Comparison of ENCODE assay signal across 20 cellular contexts in the genomic region with DNA sequence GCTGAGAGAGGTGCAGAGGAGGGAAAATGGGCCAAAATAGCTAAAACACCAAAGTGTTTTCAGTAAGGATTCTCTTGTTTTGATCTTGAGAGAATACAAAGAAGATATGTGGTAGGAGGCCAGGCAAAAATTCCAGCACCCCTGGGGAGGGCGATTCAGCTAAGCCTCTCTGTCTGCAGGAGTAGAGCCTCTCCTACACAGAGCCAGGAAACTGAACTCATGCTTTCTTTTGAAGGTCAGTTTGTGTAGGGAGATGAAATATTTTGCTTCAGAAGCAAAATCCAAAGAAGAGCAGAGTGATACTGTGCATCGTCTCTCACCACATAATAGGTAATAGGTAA.
DNase-seq lines count a peak whose midpoint lies in the region; ATAC-seq and TF ChIP-seq lines count a peak whose summit lies in the region.
"Had no signal": no experiment of that assay in that cellular context is flagged by ENCODE, and none has a peak within 500 bp of the region (broad histone marks: within the 10 kb centered on the region; RNA-seq: fewer than 3 reads in every experiment).

No MANE protein-coding gene starts in this region.

- no peak overlapping the region for H2BK120ac ChIP-seq in H9 (ENCODE audit: low read depth, low read length, poor library complexity, severe bottlenecking)

- H3K36me3 Mint-ChIP-seq in H9 (ENCODE audit: insufficient read depth in 1 of 3, low read depth in 3 of 3): no peaks in the 10 kb centered on the region
- H3K36me3 Mint-ChIP-seq in stimulated activated naive B cell treated with anti-CD40 and anti-IgM and Interleukin-4, amounts not matched to agents 10 μg/mL and 1 μg/mL and 100 μg/mL, for 72 hours: no peaks in the 10 kb centered on the region
- H3K36me3 Mint-ChIP-seq: activated naive CD4-positive, alpha-beta T cell treated with anti-CD3 and anti-CD28 coated beads, Interleukin-2, amount 50 U/mL, for 72 hours; naive thymus-derived CD4-positive, alpha-beta T cell had no signal

- H3K4me1 ChIP-seq in BLaER1: peaks cover 45% of the 10 kb centered on the region
- H3K4me1 ChIP-seq in H9 (ENCODE audit: insufficient read depth, low read length): peaks cover 7% of the 10 kb centered on the region; the same call in 1 of the 2 replicates
- peaks cover 17% of the 10 kb centered on the region for H3K4me1 ChIP-seq in ectodermal cell (ENCODE audit: control insufficient read depth, insufficient read depth, low read length)
- peaks cover 5% of the 10 kb centered on the region for H3K4me1 ChIP-seq in mesodermal cell (ENCODE audit: control insufficient read depth, insufficient read depth, low read length, poor library complexity, severe bottlenecking)
- H3K4me1 ChIP-seq in body of pancreas: no peaks in the 10 kb centered on the region
- H3K4me1 ChIP-seq: sigmoid colon, vagina had no signal

- no peaks in the 10 kb centered on the region for H3K23me2 ChIP-seq in H9 (ENCODE audit: insufficient read length, low read depth, low read length, poor library complexity, severe bottlenecking)

- no peak overlapping the region for H4K5ac ChIP-seq in H9 (ENCODE audit: insufficient read length, low read depth, low read length)

- peak overlapping the region; percentile 2; the same call in 1 of the 2 replicates for H3K9ac ChIP-seq in BLaER1
- no peak overlapping the region for H3K9ac ChIP-seq in H9 (ENCODE audit: extremely low read depth, insufficient read length, low read length)

- H2BK15ac ChIP-seq in H9 (ENCODE audit: low read depth, low read length): no peak overlapping the region

- H2AFZ ChIP-seq in H9 (ENCODE audit: low read length): no peak overlapping the region

- H2BK12ac ChIP-seq in H9 (ENCODE audit: insufficient read length, low read depth, low read length): no peak overlapping the region

- TF ChIP-seq POLR2A in body of pancreas (IDR thresholded peaks at IDR 0.05): no peak

- no peak overlapping the region for H3T11ph ChIP-seq in H9 (ENCODE audit: low read length)

- H3K23ac ChIP-seq in H9 (ENCODE audit: insufficient read length, low read depth, low read length): no peak overlapping the region

- intact Hi-C loops in body of pancreas (cut with DNase I): no loop called here

- H3K14ac ChIP-seq in H9 (ENCODE audit: insufficient read depth, low read length): 0 out of 2 replicates have a peak overlapping the region, but pooled peaks have one; percentile 41

- H3K18ac ChIP-seq in H9 (ENCODE audit: insufficient read length, low read depth, low read length): no peak overlapping the region

- H3K36me3 ChIP-seq in BLaER1 (no peaks in the 10 kb centered on the region), ectodermal cell (ENCODE audit: control insufficient read depth, insufficient read depth, low read length) (no peaks in the 10 kb centered on the region), mesodermal cell (ENCODE audit: control insufficient read depth, insufficient read depth, low read length) (no peaks in the 10 kb centered on the region), body of pancreas (replicated peaks in 1 of 2; ENCODE audit: insufficient read depth in 1 of 2, low read depth in 2 of 2) (no peaks in the 10 kb centered on the region)
- H3K36me3 ChIP-seq: sigmoid colon, vagina had no signal

- H3K27ac Mint-ChIP-seq in H9: peak overlapping the region in 2 of 3 experiments; percentile 88 to 89; a peak in 4 of 7 replicates
- no peak overlapping the region for H3K27ac Mint-ChIP-seq in stimulated activated naive B cell treated with anti-CD40 and anti-IgM and Interleukin-4, amounts not matched to agents 10 μg/mL and 1 μg/mL and 100 μg/mL, for 72 hours
- H3K27ac Mint-ChIP-seq: activated T-cell treated with anti-CD3 and anti-CD28 coated beads, Interleukin-2, amount 50 U/mL, for 72 hours had no signal

- DNase-seq in H9: peak; percentile 64
- DNase-seq in NCI-H510A treated with DMSO at 0.1 percent for 48 hours (lab: John Stamatoyannopoulos, UW): no peak
- no peak for DNase-seq in stimulated activated naive B cell treated with anti-CD40 and anti-IgM and Interleukin-4, amounts not matched to agents 10 μg/mL and 1 μg/mL and 100 μg/mL, for 72 hours
- no peak for DNase-seq in body of pancreas
- DNase-seq: ACHN, kidney, MV-4-11, NCI-H187, posterior cingulate gyrus, sigmoid colon had no signal

- H2AK5ac ChIP-seq in H9 (ENCODE audit: insufficient read length, low read length): no peak overlapping the region

- TF ChIP-seq CTCF in H9 (conservative IDR thresholded peaks at IDR 0.05) (no peak), body of pancreas (IDR thresholded peaks at IDR 0.05) (no peak)

- no peaks in the 10 kb centered on the region for H4K20me1 ChIP-seq in BLaER1
- no peaks in the 10 kb centered on the region for H4K20me1 ChIP-seq in H9 (ENCODE audit: control insufficient read depth, insufficient read depth, insufficient read length)

- H3K9me3 ChIP-seq in BLaER1: 0 out of 2 replicates have a peak, but pooled peaks cover 2% of the 10 kb centered on the region
- H3K9me3 ChIP-seq in H9 (ENCODE audit: control insufficient read depth, low read depth, low read length): no peaks in the 10 kb centered on the region
- H3K9me3 ChIP-seq in ectodermal cell (ENCODE audit: control insufficient read depth, low read length): no peaks in the 10 kb centered on the region
- H3K9me3 ChIP-seq in mesodermal cell (ENCODE audit: control insufficient read depth, low read length): no peaks in the 10 kb centered on the region
- no peaks in the 10 kb centered on the region for H3K9me3 ChIP-seq in body of pancreas
- H3K9me3 ChIP-seq: sigmoid colon, vagina had no signal

- no peaks in the 10 kb centered on the region for H3K9me3 Mint-ChIP-seq in H9
- peaks cover 0 to 1% of the 10 kb centered on the region in 2 donors for H3K9me3 Mint-ChIP-seq in stimulated activated naive B cell treated with anti-CD40 and anti-IgM and Interleukin-4, amounts not matched to agents 10 μg/mL and 1 μg/mL and 100 μg/mL, for 72 hours
- H3K9me3 Mint-ChIP-seq: activated naive CD4-positive, alpha-beta T cell treated with anti-CD3 and anti-CD28 coated beads, Interleukin-2, amount 50 U/mL, for 72 hours had no signal

- no peaks in the 10 kb centered on the region for H3K27me3 Mint-ChIP-seq in H9 (ENCODE audit: low read depth)
- H3K27me3 Mint-ChIP-seq in stimulated activated naive B cell treated with anti-CD40 and anti-IgM and Interleukin-4, amounts not matched to agents 10 μg/mL and 1 μg/mL and 100 μg/mL, for 72 hours: no peaks in the 10 kb centered on the region
- H3K27me3 Mint-ChIP-seq: naive thymus-derived CD4-positive, alpha-beta T cell had no signal

- H3K4me1 Mint-ChIP-seq in H9: peaks cover 26 to 27% of the 10 kb centered on the region in 2 experiments
- H3K4me1 Mint-ChIP-seq in stimulated activated naive B cell treated with anti-CD40 and anti-IgM and Interleukin-4, amounts not matched to agents 10 μg/mL and 1 μg/mL and 100 μg/mL, for 72 hours: peaks cover 6 to 8% of the 10 kb centered on the region in 2 donors

- ATAC-seq in stimulated activated naive B cell treated with anti-CD40 and anti-IgM and Interleukin-4, amounts not matched to agents 10 μg/mL and 1 μg/mL and 100 μg/mL, for 72 hours (replicated peaks): no peak
- ATAC-seq in body of pancreas (no peak), GM21526 (IDR thresholded peaks at IDR 0.05; ENCODE audit: low FRiP score, unreplicated experiment) (no peak)

- no peaks in the 10 kb centered on the region for H3K79me2 ChIP-seq in H9 (ENCODE audit: insufficient read depth, low read length)

- no peak overlapping the region for H3K4me3 Mint-ChIP-seq in H9
- no peak overlapping the region for H3K4me3 Mint-ChIP-seq in stimulated activated naive B cell treated with anti-CD40 and anti-IgM and Interleukin-4, amounts not matched to agents 10 μg/mL and 1 μg/mL and 100 μg/mL, for 72 hours
- H3K4me3 Mint-ChIP-seq: activated T-cell treated with anti-CD3 and anti-CD28 coated beads, Interleukin-2, amount 50 U/mL, for 72 hours had no signal

- no peaks in the 10 kb centered on the region for H3K79me1 ChIP-seq in H9 (ENCODE audit: insufficient read depth, low read depth, low read length, poor library complexity, severe bottlenecking)

- no peak overlapping the region for H2BK20ac ChIP-seq in H9 (ENCODE audit: low read depth, low read length, poor library complexity, severe bottlenecking)

- H3K56ac ChIP-seq in H9 (ENCODE audit: insufficient read length, low read depth, low read length): no peak overlapping the region

- no peak overlapping the region for H3K4me3 ChIP-seq in BLaER1
- no peak overlapping the region for H3K4me3 ChIP-seq in ectodermal cell (ENCODE audit: insufficient read depth, low read depth, low read length)
- no peak overlapping the region for H3K4me3 ChIP-seq in mesodermal cell (ENCODE audit: extremely low read depth, insufficient read depth, low read length, poor library complexity, severe bottlenecking)
- no peak overlapping the region for H3K4me3 ChIP-seq in body of pancreas
- H3K4me3 ChIP-seq: sigmoid colon, SK-N-MC, vagina had no signal

- H2BK5ac ChIP-seq in H9 (ENCODE audit: insufficient read length, low read length): no peak overlapping the region

- H3K4me2 ChIP-seq in BLaER1: peak overlapping the region; percentile 50
- peak overlapping the region; percentile 9 for H3K4me2 ChIP-seq in H9 (ENCODE audit: insufficient read depth, insufficient read length, low read length)

- H3K27ac ChIP-seq in BLaER1 (peak overlapping the region; percentile 32; the same call in 1 of the 2 replicates), H9 (ENCODE audit: insufficient read length, low read depth, low read length) (peak overlapping the region; percentile 4), ectodermal cell (ENCODE audit: insufficient read depth, low read depth, low read length, poor library complexity, severe bottlenecking) (peak overlapping the region; percentile 61), mesodermal cell (ENCODE audit: low read depth, low read length, severe bottlenecking) (peak overlapping the region; percentile 29), body of pancreas (no peak overlapping the region)
- H3K27ac ChIP-seq: C4-2B, sigmoid colon, SK-N-MC, vagina had no signal

- H3K27me3 ChIP-seq in BLaER1 (no peaks in the 10 kb centered on the region), H9 (ENCODE audit: insufficient read depth, low read length) (no peaks in the 10 kb centered on the region), ectodermal cell (ENCODE audit: control insufficient read depth, insufficient read depth, low read length, poor library complexity, severe bottlenecking) (no peaks in the 10 kb centered on the region), body of pancreas (no peaks in the 10 kb centered on the region)
- H3K27me3 ChIP-seq: sigmoid colon, vagina had no signal

- no peak overlapping the region for H3K4ac ChIP-seq in H9 (ENCODE audit: low read depth, low read length)

- WGBS in H9 (ENCODE audit: extremely low coverage, insufficient read length, low lambda C conversion rate): no CpG with 5 or more reads among the region's 2 CpGs
- WGBS in ectodermal cell, 2 experiments: 53 to 54% methylated on average over 2 of the region's 2 CpGs
- WGBS in mesodermal cell (ENCODE audit: insufficient coverage in 2 of 2), 2 experiments: 60% methylated on average over 1 of the region's 2 CpGs; no CpG with 5 or more reads in 1 of the 2 experiments
- WGBS in body of pancreas, 2 donors: 44 to 56% methylated on average over 2 of the region's 2 CpGs

- no peak overlapping the region for H4K8ac ChIP-seq in H9 (replicated peaks; ENCODE audit: insufficient read length, low read depth, low read length)

- no peak overlapping the region for H4K91ac ChIP-seq in H9 (ENCODE audit: insufficient read length, low read depth, low read length)

Comparison
In these comparisons a context has a peak if more than half of its experiments do, and no peak if none do; other contexts are left out.
1. H3K27ac ChIP-seq: peak in BLaER1 (single experiment), H9 (single experiment), ectodermal cell (single experiment) and mesodermal cell (single experiment); none in body of pancreas (0 of 4).